Comparison of ENCODE assay signal across 23 cellular contexts in genomic region chr3:5485427-5485826, GRCh38.
A peak's percentile ranks its signal among the peaks of the same experiment; 100 is the strongest.
DNase-seq lines count a peak whose midpoint lies in the region; ATAC-seq, FAIRE-seq and TF ChIP-seq lines count a peak whose summit lies in the region.
"Had no signal": no experiment of that assay in that cellular context is flagged by ENCODE, and none has a peak within 500 bp of the region (broad histone marks: within the 10 kb centered on the region; RNA-seq: fewer than 3 reads in every experiment).

No MANE protein-coding gene starts in this region.

- no peaks in the 10 kb centered on the region for H3K27me3 ChIP-seq in GM12878 (replicated peaks in 1 of 2; ENCODE audit: control insufficient read depth in 2 of 2, insufficient read depth in 2 of 2, low read length in 1 of 2)
- H3K27me3 ChIP-seq: adrenal gland, cardiac muscle cell, gastroesophageal sphincter, uterus had no signal

- H3K27ac Mint-ChIP-seq in activated naive CD4-positive, alpha-beta T cell treated with anti-CD3 and anti-CD28 coated beads, Interleukin-2, amount 50 U/mL, for 72 hours = no peak overlapping the region
- H3K27ac Mint-ChIP-seq: activated T-helper 17 cell treated with anti-CD3 and anti-CD28 coated beads, Interleukin-2, amount 50 U/mL, for 72 hours; CD8-positive, alpha-beta memory T cell; mesothelial cell of epicardium had no signal

- H3K9me3 Mint-ChIP-seq in activated naive CD4-positive, alpha-beta T cell treated with anti-CD3 and anti-CD28 coated beads, Interleukin-2, amount 50 U/mL, for 72 hours = no peaks in the 10 kb centered on the region
- H3K9me3 Mint-ChIP-seq: activated T-helper 17 cell treated with anti-CD3 and anti-CD28 coated beads, Interleukin-2, amount 50 U/mL, for 72 hours; CD8-positive, alpha-beta memory T cell; mesothelial cell of epicardium had no signal

- H3K27ac ChIP-seq in GM12878 (ENCODE audit: control insufficient read depth, insufficient read depth) = no peak overlapping the region
- H3K27ac ChIP-seq: adrenal gland, cardiac muscle cell, gastroesophageal sphincter, prostate gland, skin epidermis, uterus had no signal

- H3K4me2 ChIP-seq in GM12878 (ENCODE audit: control insufficient read depth, insufficient read depth) = no peak overlapping the region; the same call in 1 of the 2 replicates
- H3K4me2 ChIP-seq: SK-N-SH had no signal

- RAD21 ChIA-PET in GM12878 (lab: Charles Lee; ENCODE audit: unreplicated experiment) = no interaction called here

- DNase-seq in GM12878 (ENCODE audit: low read depth, low spot score) = peak; percentile 2
- DNase-seq in activated naive CD4-positive, alpha-beta T cell treated with anti-CD3 and anti-CD28 coated beads, Interleukin-2, amount 50 U/mL, for 72 hours (ENCODE audit: low spot score in 2 of 2) = no peak
- DNase-seq in NCI-H226 = no peak
- DNase-seq: activated CD4-positive, alpha-beta T cell treated with anti-CD3 and anti-CD28 coated beads for 1 hour; adrenal gland; CD8-positive, alpha-beta memory T cell; DND-41; left colon; SK-N-SH; stimulated activated CD4-positive, alpha-beta T cell treated with anti-CD3 and anti-CD28 coated beads, Interleukin-4, amount 100 ng/mL, for 1 hour; T1000; uterus had no signal

- H3K4me3 ChIP-seq in GM12878 = no peak overlapping the region
- H3K4me3 ChIP-seq: adrenal gland, cardiac muscle cell, gastroesophageal sphincter, prostate gland, skin epidermis, uterus had no signal

- H3K9ac ChIP-seq in GM12878 (ENCODE audit: control insufficient read depth, insufficient read depth, low read length) = no peak overlapping the region
- H3K9ac ChIP-seq: SK-N-SH had no signal

- SMC1A ChIA-PET in GM12878 (lab: Charles Lee; ENCODE audit: uncharacterized antibody, unreplicated experiment) = no interaction called here

- H4K20me1 ChIP-seq in GM12878 (ENCODE audit: control insufficient read depth, insufficient read depth) = no peaks in the 10 kb centered on the region

- 41% methylated on average over 5 of the region's 5 CpGs for WGBS in GM12878 (ENCODE audit: insufficient coverage, insufficient replicate concordance, low lambda C conversion rate, missing lambda C conversion rate)

- no peak for TF ChIP-seq POLR2A in GM12878 (IDR thresholded peaks at IDR 0.05; ENCODE audit: low read depth, low read length)

- H3K4me1 ChIP-seq in GM12878 (ENCODE audit: control insufficient read depth, insufficient read depth, low read length) = no peaks in the 10 kb centered on the region
- H3K4me1 ChIP-seq: adrenal gland, gastroesophageal sphincter, prostate gland, uterus had no signal

- no TSS peak for BruUV-seq in GM12878 (replicated peaks; lab: Mats Ljungman, UMichigan)

- no peaks in the 10 kb centered on the region for H3K36me3 Mint-ChIP-seq in activated naive CD4-positive, alpha-beta T cell treated with anti-CD3 and anti-CD28 coated beads, Interleukin-2, amount 50 U/mL, for 72 hours
- H3K36me3 Mint-ChIP-seq: CD8-positive, alpha-beta memory T cell; mesothelial cell of epicardium had no signal

- H2AFZ ChIP-seq in GM12878 (ENCODE audit: control insufficient read depth, low read depth, low read length) = no peak overlapping the region

- no peaks in the 10 kb centered on the region for H3K36me3 ChIP-seq in GM12878 (ENCODE audit: control insufficient read depth in 2 of 2, insufficient read depth in 2 of 2, low read length in 1 of 2)
- H3K36me3 ChIP-seq: adrenal gland, cardiac muscle cell, gastroesophageal sphincter, prostate gland, uterus had no signal

- in situ Hi-C loops in GM12878 (cut with MboI) = no loop called here

- no peak for TF ChIP-seq EP300 in GM12878 (IDR thresholded peaks at IDR 0.05; ENCODE audit: borderline replicate concordance in 1 of 2, control insufficient read depth in 1 of 2, low read depth in 2 of 2, low read length in 2 of 2)

- TF ChIP-seq CTCF in GM12878 (IDR thresholded peaks at IDR 0.05 in 2 of 3, conservative IDR thresholded peaks at IDR 0.05 in 1 of 3; ENCODE audit: control insufficient read depth in 2 of 3, extremely low read depth in 1 of 3, insufficient read depth in 1 of 3, low read depth in 3 of 3, low read length in 3 of 3) = no peak

- ATAC-seq in GM18867 (IDR thresholded peaks at IDR 0.05; ENCODE audit: unreplicated experiment) (peak; percentile 76), GM21528 (IDR thresholded peaks at IDR 0.05; ENCODE audit: low FRiP score, unreplicated experiment) (peak; percentile 47), HG02938 (IDR thresholded peaks at IDR 0.05; ENCODE audit: unreplicated experiment) (peak; percentile 34), GM12878 (no peak), HG03175 (IDR thresholded peaks at IDR 0.05; ENCODE audit: unreplicated experiment) (no peak)
- no peak for ATAC-seq in activated naive CD4-positive, alpha-beta T cell treated with anti-CD3 and anti-CD28 coated beads, Interleukin-2, amount 50 U/mL, for 72 hours
- ATAC-seq: activated T-helper 17 cell treated with anti-CD3 and anti-CD28 coated beads, Interleukin-2, amount 50 U/mL, for 72 hours; gastroesophageal sphincter; left colon; Panc1 had no signal

- intact Hi-C loops in GM12878 (cut with micrococcal nuclease; ENCODE audit: unreplicated experiment) = no loop called here

- TF ChIP-seq RAD21 in GM12878 (IDR thresholded peaks at IDR 0.05; ENCODE audit: insufficient read depth, low read depth, low read length) = no peak

- FAIRE-seq in GM12878 (lab: Jason Lieb, UNC) = no peak

- no peaks in the 10 kb centered on the region for H3K9me3 ChIP-seq in GM12878 (replicated peaks; ENCODE audit: control insufficient read depth, insufficient read depth, low read length)
- H3K9me3 ChIP-seq: adrenal gland, gastroesophageal sphincter, prostate gland, SK-N-SH, uterus had no signal

- no peaks in the 10 kb centered on the region for H3K79me2 ChIP-seq in GM12878 (ENCODE audit: control insufficient read depth, insufficient read depth, low read length)

- POLR2A ChIA-PET in GM12878 (lab: Charles Lee) = no interaction called here

- CTCF ChIA-PET in GM12878 (lab: Yijun Ruan, JAX) = no interaction called here

TF ChIP-seq in GM12878, 131 proteins besides CTCF, POLR2A, EP300 and RAD21:
- TF ChIP-seq SMC3 (IDR thresholded peaks at IDR 0.05; ENCODE audit: borderline replicate concordance, low read length) (no peak), LARP7 (IDR thresholded peaks at IDR 0.05) (no peak), STAT1 (conservative IDR thresholded peaks at IDR 0.05) (no peak), CHD2 (IDR thresholded peaks at IDR 0.05; ENCODE audit: borderline replicate concordance, low read depth, low read length) (no peak), NFIC (IDR thresholded peaks at IDR 0.05; ENCODE audit: low read depth, low read length) (no peak), FOXK2 (IDR thresholded peaks at IDR 0.05) (no peak), SREBF1 (IDR thresholded peaks at IDR 0.05; ENCODE audit: low read length) (no peak), NRF1 (conservative IDR thresholded peaks at IDR 0.05; ENCODE audit: low read depth, low read length) (no peak), YBX1 (IDR thresholded peaks at IDR 0.05) (no peak)

Comparison
In these comparisons a context has a peak if more than half of its experiments do, and no peak if none do; other contexts are left out.
1. ATAC-seq: peak in GM18867 (single experiment), GM21528 (single experiment) and HG02938 (single experiment); none in GM12878 (single experiment), activated naive CD4-positive, alpha-beta T cell treated with anti-CD3 and anti-CD28 coated beads, Interleukin-2, amount 50 U/mL, for 72 hours (0 of 2) and HG03175 (single experiment).